1 cellular context compared by ENCODE assay signal in the genomic region with DNA sequence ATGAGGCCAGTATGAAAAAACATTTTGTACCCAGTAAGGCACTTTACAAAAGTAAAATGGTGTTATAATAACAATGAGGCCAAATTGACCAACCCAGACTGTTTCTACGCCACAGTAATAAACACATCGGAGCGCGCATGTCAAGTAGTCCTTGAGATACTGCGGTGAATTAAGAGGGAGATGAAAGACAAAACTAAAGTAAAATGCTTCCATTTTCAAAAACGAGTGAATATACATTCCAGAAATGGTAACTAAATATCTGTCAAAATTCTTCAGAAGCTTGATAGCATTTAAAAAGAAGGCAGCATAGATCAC.
TF ChIP-seq lines count a peak whose summit lies in the region.

No MANE protein-coding gene starts in this region.

TF ChIP-seq in GM12878, 131 proteins besides CTCF, POLR2A, EP300 and RAD21 (continued from another document):
- TF ChIP-seq, protein P1, sequence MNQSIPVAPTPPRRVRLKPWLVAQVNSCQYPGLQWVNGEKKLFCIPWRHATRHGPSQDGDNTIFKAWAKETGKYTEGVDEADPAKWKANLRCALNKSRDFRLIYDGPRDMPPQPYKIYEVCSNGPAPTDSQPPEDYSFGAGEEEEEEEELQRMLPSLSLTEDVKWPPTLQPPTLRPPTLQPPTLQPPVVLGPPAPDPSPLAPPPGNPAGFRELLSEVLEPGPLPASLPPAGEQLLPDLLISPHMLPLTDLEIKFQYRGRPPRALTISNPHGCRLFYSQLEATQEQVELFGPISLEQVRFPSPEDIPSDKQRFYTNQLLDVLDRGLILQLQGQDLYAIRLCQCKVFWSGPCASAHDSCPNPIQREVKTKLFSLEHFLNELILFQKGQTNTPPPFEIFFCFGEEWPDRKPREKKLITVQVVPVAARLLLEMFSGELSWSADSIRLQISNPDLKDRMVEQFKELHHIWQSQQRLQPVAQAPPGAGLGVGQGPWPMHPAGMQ (IDR thresholded peaks at IDR 0.05; ENCODE audit: borderline replicate concordance) = no peak
- TF ChIP-seq ZNF384 (IDR thresholded peaks at IDR 0.05; ENCODE audit: borderline replicate concordance, low read depth, low read length) (no peak), POLR2AphosphoS2 (IDR thresholded peaks at IDR 0.05; ENCODE audit: low read depth, low read length) (no peak), MXI1 (IDR thresholded peaks at IDR 0.05; ENCODE audit: low read depth, low read length) (no peak)
